Comparison of ENCODE assay signal across 18 cellular contexts in the genomic region with DNA sequence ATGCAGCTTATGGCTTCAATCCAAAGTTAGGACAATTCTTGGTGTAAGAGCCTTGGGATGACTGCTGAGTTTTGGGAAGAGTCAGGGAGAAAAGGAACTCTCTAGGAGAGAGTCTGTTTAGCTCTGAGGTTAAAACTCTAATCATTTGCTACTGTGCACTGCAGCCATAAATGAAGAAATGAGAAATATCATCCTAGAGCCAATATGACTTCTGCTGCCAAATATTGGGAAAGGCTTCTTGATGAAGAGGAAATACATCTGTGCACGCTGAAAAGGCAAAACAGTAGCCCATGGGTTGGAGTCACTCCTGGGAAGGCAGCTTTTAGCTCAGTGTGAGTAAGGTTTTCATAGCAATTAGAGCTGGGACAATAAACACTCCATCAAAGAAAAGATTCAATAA.
A peak's percentile ranks its signal among the peaks of the same experiment; 100 is the strongest.
DNase-seq lines count a peak whose midpoint lies in the region; ATAC-seq, FAIRE-seq and TF ChIP-seq lines count a peak whose summit lies in the region.
"Had no signal": no experiment of that assay in that cellular context is flagged by ENCODE, and none has a peak within 500 bp of the region (broad histone marks: within the 10 kb centered on the region; RNA-seq: fewer than 3 reads in every experiment).

No MANE protein-coding gene starts in this region.

- H3K27me3 Mint-ChIP-seq in type B pancreatic cell: peaks cover 23% of the 10 kb centered on the region

- DNase-seq in heart left ventricle (peak in 2 of 5 donors; percentile 14 to 20), cardiac septum (ENCODE audit: low spot score) (no peak), heart right ventricle (peak in 1 of 2 donors; percentile 13), sigmoid colon (peak; percentile 78), vagina (ENCODE audit: extremely low spot score in 2 of 2) (no peak), type B pancreatic cell (ENCODE audit: extremely low spot score, unreplicated experiment) (no peak), RCC 7860 (ENCODE audit: low spot score) (no peak)
- DNase-seq: CD8-positive, alpha-beta memory T cell; DMS79 treated with DMSO at 0.1 percent for 48 hours; GM23248; NCI-H1048; NCI-H146; NCI-H510A treated with DMSO at 0.1 percent for 48 hours had no signal

- peak; percentile 60 to 81 (median 72) for ATAC-seq in heart left ventricle
- ATAC-seq in heart right ventricle: peak in 7 of 8 donors; percentile 65 to 84 (median 77)
- ATAC-seq in HG03045 (IDR thresholded peaks at IDR 0.05; ENCODE audit: unreplicated experiment): no peak
- ATAC-seq: HCT116 had no signal

- WGBS in heart left ventricle, 4 donors: 50 to 55% (median 54%) methylated on average over 1 of the region's 1 CpG
- 57 to 63% methylated on average over 1 of the region's 1 CpG for WGBS in heart right ventricle, 2 donors
- WGBS in sigmoid colon, 2 donors: 65 to 71% methylated on average over 1 of the region's 1 CpG

- no peaks in the 10 kb centered on the region for H3K9me3 ChIP-seq in heart left ventricle
- no peaks in the 10 kb centered on the region for H3K9me3 ChIP-seq in heart right ventricle
- peaks cover 0 to 2% (median 0%) of the 10 kb centered on the region in 4 donors for H3K9me3 ChIP-seq in sigmoid colon
- H3K9me3 ChIP-seq in vagina: no peaks in the 10 kb centered on the region

- H3K27ac ChIP-seq in heart left ventricle (peak overlapping the region in 1 of 12 donors; percentile 4), heart right ventricle (no peak overlapping the region), sigmoid colon (peak overlapping the region in 1 of 4 donors; percentile 25), vagina (no peak overlapping the region)
- H3K27ac ChIP-seq: GM23248, KMS-11 had no signal

- no peak overlapping the region for H3K4me3 ChIP-seq in heart left ventricle
- H3K4me3 ChIP-seq in heart right ventricle: no peak overlapping the region
- no peak overlapping the region for H3K4me3 ChIP-seq in sigmoid colon
- no peak overlapping the region for H3K4me3 ChIP-seq in vagina
- H3K4me3 ChIP-seq: GM23248 had no signal

- H3K4me1 ChIP-seq in heart left ventricle (peaks cover 0 to 5% (median 0%) of the 10 kb centered on the region in 12 donors), heart right ventricle (no peaks in the 10 kb centered on the region), sigmoid colon (no peaks in the 10 kb centered on the region), vagina (no peaks in the 10 kb centered on the region)

- H3K4me1 Mint-ChIP-seq in type B pancreatic cell (ENCODE audit: unreplicated experiment): no peaks in the 10 kb centered on the region
- H3K4me1 Mint-ChIP-seq: CD8-positive, alpha-beta memory T cell had no signal

- H3K36me3 ChIP-seq in heart left ventricle (no peaks in the 10 kb centered on the region), heart right ventricle (no peaks in the 10 kb centered on the region), sigmoid colon (no peaks in the 10 kb centered on the region), vagina (no peaks in the 10 kb centered on the region)

- no peak overlapping the region for H3K27ac Mint-ChIP-seq in type B pancreatic cell
- H3K27ac Mint-ChIP-seq: CD8-positive, alpha-beta memory T cell had no signal

- TF ChIP-seq POLR2A in heart left ventricle (IDR thresholded peaks at IDR 0.05) (no peak), sigmoid colon (IDR thresholded peaks at IDR 0.05) (no peak), vagina (IDR thresholded peaks at IDR 0.05) (no peak)

- no peaks in the 10 kb centered on the region for H3K36me3 Mint-ChIP-seq in type B pancreatic cell

- no peak for TF ChIP-seq CTCF in heart left ventricle (IDR thresholded peaks at IDR 0.05)
- no peak for TF ChIP-seq CTCF in heart right ventricle (IDR thresholded peaks at IDR 0.05)
- TF ChIP-seq CTCF in sigmoid colon (IDR thresholded peaks at IDR 0.05): no peak
- no peak for TF ChIP-seq CTCF in vagina (IDR thresholded peaks at IDR 0.05)
- no peak for TF ChIP-seq CTCF in type B pancreatic cell (conservative IDR thresholded peaks at IDR 0.05)

- H3K4me3 Mint-ChIP-seq in type B pancreatic cell: no peak overlapping the region
- H3K4me3 Mint-ChIP-seq: CD8-positive, alpha-beta memory T cell had no signal

- no peak for FAIRE-seq in RCC 7860 (lab: Jason Lieb, UNC)
- FAIRE-seq: D721Med, G401.6 had no signal

- no peaks in the 10 kb centered on the region for H3K9me3 Mint-ChIP-seq in type B pancreatic cell
- H3K9me3 Mint-ChIP-seq: CD8-positive, alpha-beta memory T cell had no signal

- peaks cover 0 to 3% (median 0%) of the 10 kb centered on the region in 9 donors for H3K27me3 ChIP-seq in heart left ventricle
- no peaks in the 10 kb centered on the region for H3K27me3 ChIP-seq in heart right ventricle
- peaks cover 0 to 11% (median 0%) of the 10 kb centered on the region in 3 donors for H3K27me3 ChIP-seq in sigmoid colon
- no peaks in the 10 kb centered on the region for H3K27me3 ChIP-seq in vagina

- TF ChIP-seq EP300 in sigmoid colon (IDR thresholded peaks at IDR 0.05): no peak

- intact Hi-C loops in heart left ventricle (cut with DNase I): no loop called here
- intact Hi-C loops in cardiac septum (cut with DNase I): no loop called here
- intact Hi-C loops in heart right ventricle (cut with DNase I): no loop called here
- intact Hi-C loops in sigmoid colon (cut with DNase I): no loop called here
- intact Hi-C loops in vagina (cut with DNase I): no loop called here
